Comparison of ENCODE assay signal across 8 cellular contexts in the genomic region with DNA sequence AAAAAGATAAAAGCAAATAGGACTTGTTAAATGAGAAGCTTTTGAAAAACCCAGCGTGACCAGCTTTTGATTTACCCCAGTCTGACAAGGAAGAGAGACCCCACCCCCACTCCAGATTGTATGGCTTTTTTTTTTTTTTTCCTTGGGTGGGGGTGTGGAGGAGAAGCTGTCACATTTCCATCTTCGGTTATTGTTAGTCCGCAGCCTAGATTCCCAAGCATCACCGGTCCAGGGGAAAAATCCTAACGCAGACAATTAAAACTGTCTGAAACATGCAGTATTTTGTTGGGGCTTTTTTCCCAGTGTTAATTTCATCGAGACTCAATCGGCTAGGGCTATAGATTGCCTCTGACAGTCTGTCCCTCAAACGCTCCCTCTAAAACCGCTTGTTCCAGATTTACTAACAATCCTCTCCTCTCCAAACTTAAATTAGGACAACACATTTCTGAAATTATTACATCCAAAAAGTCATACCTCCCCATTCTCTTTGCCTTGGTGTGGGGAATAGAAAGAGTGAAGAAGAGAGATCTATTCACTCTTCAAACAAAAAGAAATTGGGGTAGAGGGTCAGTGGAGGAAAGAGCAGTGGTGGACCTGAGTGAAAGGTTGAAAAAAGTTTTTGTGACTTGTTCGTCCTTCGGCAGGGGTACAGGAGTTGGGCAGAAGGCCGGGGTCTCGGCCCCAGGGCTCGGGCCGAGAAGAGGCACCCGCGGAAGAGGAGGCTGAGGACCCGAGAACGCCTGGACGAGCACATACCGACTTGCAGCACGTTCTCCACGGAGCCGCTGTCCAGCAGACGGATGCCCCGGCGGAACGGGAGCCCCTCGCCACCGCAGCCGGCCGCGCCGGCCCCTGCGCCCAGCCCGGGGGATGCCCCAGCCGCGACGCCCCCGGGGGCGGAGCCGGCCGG. TPM values are rescaled to one million over a fixed set of nuclear protein-coding genes. Genes with fewer than 3 reads are reported as not detected.
A peak's percentile ranks its signal among the peaks of the same experiment; 100 is the strongest.
DNase-seq lines count a peak whose midpoint lies in the region; ATAC-seq, FAIRE-seq and TF ChIP-seq lines count a peak whose summit lies in the region.

No MANE protein-coding gene starts in this region.

- H3K27ac ChIP-seq in neural cell (ENCODE audit: low read length) = peak overlapping the region; percentile 77

- no peaks in the 10 kb centered on the region for H3K27me3 Mint-ChIP-seq in activated T-helper 17 cell treated with anti-CD3 and anti-CD28 coated beads, Interleukin-2, amount 50 U/mL, for 72 hours

- peak overlapping the region; percentile 89 for H3K9ac ChIP-seq in neural cell (ENCODE audit: low read length)

- peak overlapping the region; percentile 69 for H3K27ac Mint-ChIP-seq in activated T-helper 17 cell treated with anti-CD3 and anti-CD28 coated beads, Interleukin-2, amount 50 U/mL, for 72 hours

- TF ChIP-seq RAD21 in neural cell (conservative IDR thresholded peaks at IDR 0.05) = peak; percentile 19

- H3K9me3 ChIP-seq in neural cell (ENCODE audit: low read length) = no peaks in the 10 kb centered on the region

- peak; percentile 36 for TF ChIP-seq EP300 in neural cell (conservative IDR thresholded peaks at IDR 0.05; ENCODE audit: poor library complexity, severe bottlenecking)

- H2AFZ ChIP-seq in neural cell (ENCODE audit: low read depth, low read length) = peak overlapping the region; percentile 40

- peaks cover 7% of the 10 kb centered on the region for H3F3A ChIP-seq in neural cell (ENCODE audit: insufficient read depth, low read length, poor library complexity, severe bottlenecking)

- no peak for FAIRE-seq in frontal cortex (lab: Jason Lieb, UNC)

- peaks cover 7% of the 10 kb centered on the region for H3K4me1 Mint-ChIP-seq in activated T-helper 17 cell treated with anti-CD3 and anti-CD28 coated beads, Interleukin-2, amount 50 U/mL, for 72 hours

- peak overlapping the region; percentile 85 for H3K4me3 Mint-ChIP-seq in activated T-helper 17 cell treated with anti-CD3 and anti-CD28 coated beads, Interleukin-2, amount 50 U/mL, for 72 hours

- H3K36me3 Mint-ChIP-seq in activated T-helper 17 cell treated with anti-CD3 and anti-CD28 coated beads, Interleukin-2, amount 50 U/mL, for 72 hours (ENCODE audit: low read depth) = peaks cover 7% of the 10 kb centered on the region

- H3K27me3 ChIP-seq in neural cell (ENCODE audit: insufficient read depth, low read depth, low read length) = no peaks in the 10 kb centered on the region

- TF ChIP-seq CTCF in GM20000 (IDR thresholded peaks at IDR 0.05; ENCODE audit: extremely low read depth, missing control alignments) = no peak
- no peak for TF ChIP-seq CTCF in neural cell (IDR thresholded peaks at IDR 0.05; ENCODE audit: poor library complexity, severe bottlenecking)

- no peaks in the 10 kb centered on the region for H3K9me3 Mint-ChIP-seq in activated T-helper 17 cell treated with anti-CD3 and anti-CD28 coated beads, Interleukin-2, amount 50 U/mL, for 72 hours

- H3K36me3 ChIP-seq in neural cell (ENCODE audit: insufficient read depth, low read length) = no peaks in the 10 kb centered on the region

- peak; percentile 33 for ATAC-seq in activated T-helper 17 cell treated with anti-CD3 and anti-CD28 coated beads, Interleukin-2, amount 50 U/mL, for 72 hours (replicated peaks)
- no peak for ATAC-seq in GM21515 (IDR thresholded peaks at IDR 0.05; ENCODE audit: unreplicated experiment)

- peak overlapping the region; percentile 89 for H3K4me3 ChIP-seq in neural cell (ENCODE audit: low read length)

- H3K9me2 ChIP-seq in neural cell (ENCODE audit: insufficient read depth, low read length) = no peaks in the 10 kb centered on the region

- peak; percentile 66 for DNase-seq in AG08396 (ENCODE audit: low spot score)
- peak; percentile 65 for DNase-seq in GM20000 (ENCODE audit: low spot score)
- DNase-seq in NCI-H2029 (lab: John Stamatoyannopoulos, UW) = peak; percentile 72
- peak; percentile 18 to 40 for DNase-seq in frontal cortex (ENCODE audit: low spot score in 2 of 2)
- DNase-seq in HK-2 (ENCODE audit: unreplicated experiment) = no peak

- H4K20me1 ChIP-seq in neural cell (ENCODE audit: insufficient read depth) = no peaks in the 10 kb centered on the region

- H3K4me2 ChIP-seq in neural cell (ENCODE audit: low read length) = peak overlapping the region; percentile 94

- peaks cover 47% of the 10 kb centered on the region for H3K79me2 ChIP-seq in neural cell (replicated peaks; ENCODE audit: insufficient read depth, low read length)

TF ChIP-seq in neural cell, 6 proteins besides CTCF, POLR2A, EP300 and RAD21:
- TF ChIP-seq SMC3 (conservative IDR thresholded peaks at IDR 0.05; ENCODE audit: poor library complexity) (peak; percentile 32), POLR2AphosphoS5 (IDR thresholded peaks at IDR 0.05) (no peak), EZH2 (IDR thresholded peaks at IDR 0.05; ENCODE audit: borderline replicate concordance, insufficient read depth, low read length, poor library complexity, severe bottlenecking) (no peak), MXI1 (conservative IDR thresholded peaks at IDR 0.05; ENCODE audit: poor library complexity, severe bottlenecking) (peak; percentile 25), TAF1 (IDR thresholded peaks at IDR 0.05; ENCODE audit: low read depth) (no peak)
- TF ChIP-seq, protein P1, sequence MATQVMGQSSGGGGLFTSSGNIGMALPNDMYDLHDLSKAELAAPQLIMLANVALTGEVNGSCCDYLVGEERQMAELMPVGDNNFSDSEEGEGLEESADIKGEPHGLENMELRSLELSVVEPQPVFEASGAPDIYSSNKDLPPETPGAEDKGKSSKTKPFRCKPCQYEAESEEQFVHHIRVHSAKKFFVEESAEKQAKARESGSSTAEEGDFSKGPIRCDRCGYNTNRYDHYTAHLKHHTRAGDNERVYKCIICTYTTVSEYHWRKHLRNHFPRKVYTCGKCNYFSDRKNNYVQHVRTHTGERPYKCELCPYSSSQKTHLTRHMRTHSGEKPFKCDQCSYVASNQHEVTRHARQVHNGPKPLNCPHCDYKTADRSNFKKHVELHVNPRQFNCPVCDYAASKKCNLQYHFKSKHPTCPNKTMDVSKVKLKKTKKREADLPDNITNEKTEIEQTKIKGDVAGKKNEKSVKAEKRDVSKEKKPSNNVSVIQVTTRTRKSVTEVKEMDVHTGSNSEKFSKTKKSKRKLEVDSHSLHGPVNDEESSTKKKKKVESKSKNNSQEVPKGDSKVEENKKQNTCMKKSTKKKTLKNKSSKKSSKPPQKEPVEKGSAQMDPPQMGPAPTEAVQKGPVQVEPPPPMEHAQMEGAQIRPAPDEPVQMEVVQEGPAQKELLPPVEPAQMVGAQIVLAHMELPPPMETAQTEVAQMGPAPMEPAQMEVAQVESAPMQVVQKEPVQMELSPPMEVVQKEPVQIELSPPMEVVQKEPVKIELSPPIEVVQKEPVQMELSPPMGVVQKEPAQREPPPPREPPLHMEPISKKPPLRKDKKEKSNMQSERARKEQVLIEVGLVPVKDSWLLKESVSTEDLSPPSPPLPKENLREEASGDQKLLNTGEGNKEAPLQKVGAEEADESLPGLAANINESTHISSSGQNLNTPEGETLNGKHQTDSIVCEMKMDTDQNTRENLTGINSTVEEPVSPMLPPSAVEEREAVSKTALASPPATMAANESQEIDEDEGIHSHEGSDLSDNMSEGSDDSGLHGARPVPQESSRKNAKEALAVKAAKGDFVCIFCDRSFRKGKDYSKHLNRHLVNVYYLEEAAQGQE (IDR thresholded peaks at IDR 0.05; ENCODE audit: borderline replicate concordance) = peak; percentile 27

RNA-seq across cellular contexts. Expression of a gene that starts 1.1 kb away (rescaled TPM):
- 1 to 10 TPM in 1 of 2 donors, under 1 TPM in 1; 0.86 to 1.9 TPM for total RNA-seq in activated T-helper 17 cell treated with anti-CD3 and anti-CD28 coated beads, Interleukin-2, amount 50 U/mL, for 72 hours
- 15.9 TPM for total RNA-seq in frontal cortex
- 27.2 and 30.5 TPM in 2 replicates for polyA plus RNA-seq in neural cell
- 62.1 and 64.2 TPM in 2 replicates for polyA minus RNA-seq in neural cell
